9 cellular contexts compared by ENCODE assay signal in genomic region chr6:137013738-137014602, GRCh38. TPM values are rescaled to one million over a fixed set of nuclear protein-coding genes. Genes with fewer than 3 reads are reported as not detected.
A peak's percentile ranks its signal among the peaks of the same experiment; 100 is the strongest.
DNase-seq lines count a peak whose midpoint lies in the region; ATAC-seq, FAIRE-seq and TF ChIP-seq lines count a peak whose summit lies in the region.
"Had no signal": no experiment of that assay in that cellular context is flagged by ENCODE, and none has a peak within 500 bp of the region (broad histone marks: within the 10 kb centered on the region; RNA-seq: fewer than 3 reads in every experiment).

No MANE protein-coding gene starts in this region.

- H4K5ac ChIP-seq in H9 (ENCODE audit: insufficient read length, low read depth, low read length): no peak overlapping the region

- H3K14ac ChIP-seq in H9 (ENCODE audit: insufficient read depth, low read length): no peak overlapping the region

- H3K27ac ChIP-seq in 22Rv1 (no peak overlapping the region), H9 (ENCODE audit: insufficient read length, low read depth, low read length) (no peak overlapping the region), foreskin keratinocyte (peak overlapping the region; percentile 53), small intestine (ENCODE audit: low read depth in 1 of 2, low read length in 1 of 2) (no peak overlapping the region)

- no peak overlapping the region for H4K91ac ChIP-seq in H9 (ENCODE audit: insufficient read length, low read depth, low read length)

- no peak overlapping the region for H2BK15ac ChIP-seq in H9 (ENCODE audit: low read depth, low read length)

- H3K4me3 Mint-ChIP-seq in H9: no peak overlapping the region
- H3K4me3 Mint-ChIP-seq in stimulated activated memory B cell treated with anti-CD40 and anti-IgM and Interleukin-4, amounts not matched to agents 10 μg/mL and 1 μg/mL and 100 μg/mL, for 72 hours: no peak overlapping the region

- no peak overlapping the region for H3K23ac ChIP-seq in H9 (ENCODE audit: insufficient read length, low read depth, low read length)

- peaks cover 0 to 5% of the 10 kb centered on the region in 2 experiments; a peak in 1 of 4 replicates for H3K4me1 Mint-ChIP-seq in H9
- no peaks in the 10 kb centered on the region for H3K4me1 Mint-ChIP-seq in stimulated activated memory B cell treated with anti-CD40 and anti-IgM and Interleukin-4, amounts not matched to agents 10 μg/mL and 1 μg/mL and 100 μg/mL, for 72 hours

- no peaks in the 10 kb centered on the region for H3K36me3 ChIP-seq in small intestine (ENCODE audit: control insufficient read depth in 2 of 2, insufficient read depth in 2 of 2, low read length in 2 of 2)

- no peak overlapping the region for H3T11ph ChIP-seq in H9 (ENCODE audit: low read length)

- H4K8ac ChIP-seq in H9 (replicated peaks; ENCODE audit: insufficient read length, low read depth, low read length): no peak overlapping the region

- WGBS in H9 (ENCODE audit: extremely low coverage, insufficient read length, low lambda C conversion rate): no CpG with 5 or more reads among the region's 5 CpGs
- WGBS in small intestine, 3 donors: 34% methylated on average over 5 of the region's 5 CpGs

- H3K27ac Mint-ChIP-seq in H9: no peak overlapping the region
- no peak overlapping the region for H3K27ac Mint-ChIP-seq in stimulated activated memory B cell treated with anti-CD40 and anti-IgM and Interleukin-4, amounts not matched to agents 10 μg/mL and 1 μg/mL and 100 μg/mL, for 72 hours

- no peaks in the 10 kb centered on the region for H4K20me1 ChIP-seq in H9 (ENCODE audit: control insufficient read depth, insufficient read depth, insufficient read length)

- no peak overlapping the region for H2BK5ac ChIP-seq in H9 (ENCODE audit: insufficient read length, low read length)

- no peak overlapping the region for H3K4me3 ChIP-seq in small intestine (ENCODE audit: low read depth in 1 of 2, low read length in 2 of 2)

- H3K9me3 ChIP-seq in H9 (ENCODE audit: control insufficient read depth, low read depth, low read length) (no peaks in the 10 kb centered on the region), small intestine (ENCODE audit: control insufficient read depth, low read depth) (no peaks in the 10 kb centered on the region)

- H3K4me1 ChIP-seq in H9 (ENCODE audit: insufficient read depth, low read length) (no peaks in the 10 kb centered on the region), foreskin keratinocyte (peaks cover 25% of the 10 kb centered on the region), small intestine (ENCODE audit: control insufficient read depth in 2 of 2, insufficient read depth in 1 of 2, low read depth in 1 of 2, low read length in 1 of 2) (no peaks in the 10 kb centered on the region)

- no peak overlapping the region for H3K56ac ChIP-seq in H9 (ENCODE audit: insufficient read length, low read depth, low read length)

- H3K9ac ChIP-seq in H9 (ENCODE audit: extremely low read depth, insufficient read length, low read length): no peak overlapping the region

- no peaks in the 10 kb centered on the region for H3K79me1 ChIP-seq in H9 (ENCODE audit: insufficient read depth, low read depth, low read length, poor library complexity, severe bottlenecking)

- no peak overlapping the region for H2BK20ac ChIP-seq in H9 (ENCODE audit: low read depth, low read length, poor library complexity, severe bottlenecking)

- H3K27me3 ChIP-seq in H9 (ENCODE audit: insufficient read depth, low read length): no peaks in the 10 kb centered on the region
- H3K27me3 ChIP-seq in foreskin keratinocyte: no peaks in the 10 kb centered on the region
- no peaks in the 10 kb centered on the region for H3K27me3 ChIP-seq in small intestine (ENCODE audit: control insufficient read depth in 2 of 2, insufficient read depth in 2 of 2, low read length in 2 of 2)

- H3K36me3 Mint-ChIP-seq in H9 (ENCODE audit: insufficient read depth in 1 of 3, low read depth in 3 of 3): no peaks in the 10 kb centered on the region
- no peaks in the 10 kb centered on the region for H3K36me3 Mint-ChIP-seq in stimulated activated memory B cell treated with anti-CD40 and anti-IgM and Interleukin-4, amounts not matched to agents 10 μg/mL and 1 μg/mL and 100 μg/mL, for 72 hours

- peak; percentile 71 for TF ChIP-seq CTCF in 22Rv1 (IDR thresholded peaks at IDR 0.05)
- peak; percentile 74 for TF ChIP-seq CTCF in H9 (conservative IDR thresholded peaks at IDR 0.05)
- peak; percentile 97 for TF ChIP-seq CTCF in foreskin keratinocyte (conservative IDR thresholded peaks at IDR 0.05)

- no peak for DNase-seq in H9
- DNase-seq in RPMI7951 (ENCODE audit: low read depth): peak; percentile 33
- peak; percentile 88 to 95 for DNase-seq in foreskin keratinocyte
- peak; percentile 42 for DNase-seq in small intestine
- DNase-seq in NOMO-1 (lab: John Stamatoyannopoulos, UW; ENCODE audit: unreplicated experiment in 2 of 2): no peak

- H2BK12ac ChIP-seq in H9 (ENCODE audit: insufficient read length, low read depth, low read length): no peak overlapping the region

- ATAC-seq in foreskin keratinocyte: peak; percentile 93
- ATAC-seq in HG03439 (IDR thresholded peaks at IDR 0.05; ENCODE audit: unreplicated experiment): no peak
- no peak for ATAC-seq in stimulated activated memory B cell treated with anti-CD40 and anti-IgM and Interleukin-4, amounts not matched to agents 10 μg/mL and 1 μg/mL and 100 μg/mL, for 72 hours

- H3K4ac ChIP-seq in H9 (ENCODE audit: low read depth, low read length): no peak overlapping the region

- no peak overlapping the region for H2AK5ac ChIP-seq in H9 (ENCODE audit: insufficient read length, low read length)

- no peaks in the 10 kb centered on the region for H3K23me2 ChIP-seq in H9 (ENCODE audit: insufficient read length, low read depth, low read length, poor library complexity, severe bottlenecking)

- H3K27me3 Mint-ChIP-seq in H9 (ENCODE audit: low read depth): no peaks in the 10 kb centered on the region
- H3K27me3 Mint-ChIP-seq in stimulated activated memory B cell treated with anti-CD40 and anti-IgM and Interleukin-4, amounts not matched to agents 10 μg/mL and 1 μg/mL and 100 μg/mL, for 72 hours: peaks cover 51% of the 10 kb centered on the region

- H3K4me2 ChIP-seq in H9 (ENCODE audit: insufficient read depth, insufficient read length, low read length): no peak overlapping the region

- no peaks in the 10 kb centered on the region for H3K79me2 ChIP-seq in H9 (ENCODE audit: insufficient read depth, low read length)

- H2BK120ac ChIP-seq in H9 (ENCODE audit: low read depth, low read length, poor library complexity, severe bottlenecking): no peak overlapping the region

- no peak overlapping the region for H3K18ac ChIP-seq in H9 (ENCODE audit: insufficient read length, low read depth, low read length)

- FAIRE-seq in small intestine (lab: Jason Lieb, UNC): no peak
- FAIRE-seq: GM18507 had no signal

- H2AFZ ChIP-seq in H9 (ENCODE audit: low read length): no peak overlapping the region

- H3K9me3 Mint-ChIP-seq in H9: no peaks in the 10 kb centered on the region
- H3K9me3 Mint-ChIP-seq in stimulated activated memory B cell treated with anti-CD40 and anti-IgM and Interleukin-4, amounts not matched to agents 10 μg/mL and 1 μg/mL and 100 μg/mL, for 72 hours: no peaks in the 10 kb centered on the region

RNA-seq across cellular contexts. Expression of gene IL20RA, which starts 30.8 kb away (rescaled TPM):
- total RNA-seq in H9 (2021) (0.55 and 0.74 TPM in 2 replicates), foreskin keratinocyte (1.2 and 1.7 TPM in 2 replicates)
- not detected in 2 replicates for total RNA-seq in RPMI7951 (2014; rRNA removed; shearing (Covaris generic))
- polyA plus RNA-seq in foreskin keratinocyte (0.75 and 1.4 TPM in 2 replicates), small intestine (1 to 10 TPM in 2 of 3 donors, under 1 TPM in 1; 0.81 to 3.0 (median 1.8) TPM)

Comparison
In these comparisons a context has a peak if more than half of its experiments do, and no peak if none do; other contexts are left out.
1. DNase-seq: peak in RPMI7951 (single experiment), foreskin keratinocyte (2 of 2) and small intestine (single experiment); none in H9 (single experiment) and NOMO-1 (0 of 2).
2. Peak in every context shown above with its lines, with median percentiles within 50 percentile points of each other: CTCF ChIP-seq.